Comparison of ENCODE assay signal across 8 cellular contexts in the genomic region with DNA sequence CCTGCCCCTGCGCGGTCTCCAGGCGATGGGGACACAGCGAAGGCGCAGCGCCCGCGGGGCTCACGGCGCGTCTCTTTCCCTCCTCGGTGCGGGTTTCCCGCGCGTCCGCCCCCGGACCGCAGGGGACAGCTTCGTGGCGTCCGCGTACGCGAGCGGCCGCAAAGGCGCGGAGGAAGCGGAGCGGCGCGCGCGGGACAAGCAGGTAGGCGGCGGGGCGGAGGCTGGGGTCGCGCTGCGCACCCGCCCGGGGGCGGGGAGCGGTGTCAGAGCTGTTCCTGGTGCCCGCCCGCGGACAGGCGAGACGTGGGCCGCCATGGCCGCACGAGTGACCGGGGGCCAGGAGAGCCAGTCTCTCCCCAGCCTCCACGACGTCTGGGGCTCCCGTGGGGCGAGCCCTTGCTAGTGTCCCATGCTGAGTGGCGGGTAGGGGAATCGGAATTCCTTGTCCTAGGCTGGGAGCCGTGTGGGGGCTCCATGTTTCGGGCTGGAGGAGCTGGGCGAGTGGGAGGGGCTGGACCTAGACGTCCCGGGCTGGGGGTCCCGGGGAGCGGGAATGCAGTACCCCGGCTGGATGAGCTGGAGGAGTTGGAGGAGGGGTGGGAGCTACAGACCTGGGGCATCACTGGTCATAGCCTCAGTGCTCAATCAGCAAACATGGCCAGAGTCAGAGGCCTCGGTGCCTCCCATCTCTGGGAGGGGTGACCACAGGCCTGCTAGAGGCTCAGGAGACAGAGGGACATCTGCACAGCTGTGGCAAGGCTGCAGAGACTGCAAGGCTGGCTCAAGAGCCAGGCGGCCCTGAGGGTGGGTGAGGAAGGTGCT. TPM values are rescaled to one million over a fixed set of nuclear protein-coding genes. Genes with fewer than 3 reads are reported as not detected.
DNase-seq lines count a peak whose midpoint lies in the region; ATAC-seq and TF ChIP-seq lines count a peak whose summit lies in the region.
"Had no signal": no experiment of that assay in that cellular context is flagged by ENCODE, and none has a peak within 500 bp of the region (broad histone marks: within the 10 kb centered on the region; RNA-seq: fewer than 3 reads in every experiment).

No MANE protein-coding gene starts in this region.

- H3K27me3 ChIP-seq in HUES48 (ENCODE audit: control insufficient read depth, insufficient read depth, low read length) (peaks cover 54% of the 10 kb centered on the region), iPS DF 6.9 (ENCODE audit: control insufficient read depth, insufficient read depth, low read length) (peaks cover 24% of the 10 kb centered on the region; the same call in 1 of the 2 replicates), sigmoid colon (peaks cover 13 to 36% (median 36%) of the 10 kb centered on the region in 3 donors)

- CTCF ChIA-PET in activated B cell treated with CpG ODN at 0.5 μM for 24 hours (lab: Charles Lee) = interaction anchor here (1.4 kb wide), 1 partner anchor 131 kb away, joined by 10 read pairs; no protein-coding TSS in a partner anchor

- no peak overlapping the region for H3K9ac ChIP-seq in HUES48 (ENCODE audit: low read depth, low read length)

- H3K9me3 ChIP-seq in HUES48 (ENCODE audit: control insufficient read depth, insufficient read depth, low read length) (no peaks in the 10 kb centered on the region), iPS DF 6.9 (ENCODE audit: control insufficient read depth, insufficient read depth, low read length) (no peaks in the 10 kb centered on the region), sigmoid colon (no peaks in the 10 kb centered on the region)
- H3K9me3 ChIP-seq: neutrophil had no signal

- peaks cover 7% of the 10 kb centered on the region for H3K4me1 ChIP-seq in HUES48 (ENCODE audit: control insufficient read depth, insufficient read depth, low read length)
- no peaks in the 10 kb centered on the region; the same call in 1 of the 2 replicates for H3K4me1 ChIP-seq in iPS DF 6.9 (ENCODE audit: control insufficient read depth, insufficient read depth, low read length)
- peaks cover 0 to 38% (median 31%) of the 10 kb centered on the region in 4 donors for H3K4me1 ChIP-seq in sigmoid colon

- H3K27ac ChIP-seq in HUES48 (ENCODE audit: low read depth, low read length) (no peak overlapping the region), iPS DF 6.9 (ENCODE audit: low read length) (no peak overlapping the region), sigmoid colon (peak overlapping the region in 1 of 4 donors; percentile 32)
- H3K27ac ChIP-seq: neutrophil had no signal

- H3K36me3 ChIP-seq in HUES48 (ENCODE audit: control insufficient read depth, insufficient read depth, low read length) (no peaks in the 10 kb centered on the region), iPS DF 6.9 (ENCODE audit: control insufficient read depth, insufficient read depth, low read length) (no peaks in the 10 kb centered on the region; the same call in 1 of the 2 replicates), sigmoid colon (no peaks in the 10 kb centered on the region)
- H3K36me3 ChIP-seq: neutrophil had no signal

- no peaks in the 10 kb centered on the region for H3K9me3 Mint-ChIP-seq in activated B cell treated with CpG ODN at 0.5 μM for 24 hours

- peak overlapping the region; percentile 38 for H3K4me3 Mint-ChIP-seq in activated B cell treated with CpG ODN at 0.5 μM for 24 hours

- ATAC-seq in activated B cell treated with CpG ODN at 0.5 μM for 24 hours (ENCODE audit: low read depth) = no peak
- no peak for ATAC-seq in GM18505 (IDR thresholded peaks at IDR 0.05; ENCODE audit: unreplicated experiment)

- peaks cover 13% of the 10 kb centered on the region for H3K4me1 Mint-ChIP-seq in activated B cell treated with CpG ODN at 0.5 μM for 24 hours

- intact Hi-C loops in activated B cell treated with CpG ODN at 0.5 μM for 24 hours (cut with micrococcal nuclease) (loop anchor here (10.0 kb wide), 1 partner anchor 635 kb away; no protein-coding TSS in a partner anchor), sigmoid colon (cut with DNase I) (loop anchor here (5.0 to 10.0 kb wide), 2 partner anchors 105 to 133 kb away; a partner anchor contains a TSS)

- peaks cover 46% of the 10 kb centered on the region for H3K27me3 Mint-ChIP-seq in activated B cell treated with CpG ODN at 0.5 μM for 24 hours

- TF ChIP-seq EP300 in sigmoid colon (IDR thresholded peaks at IDR 0.05) = no peak

- no peak for TF ChIP-seq CTCF in activated B cell treated with CpG ODN at 0.5 μM for 24 hours (IDR thresholded peaks at IDR 0.05)
- TF ChIP-seq CTCF in sigmoid colon (IDR thresholded peaks at IDR 0.05) = no peak

- H3K36me3 Mint-ChIP-seq in activated B cell treated with CpG ODN at 0.5 μM for 24 hours (ENCODE audit: low read depth) = no peaks in the 10 kb centered on the region

- DNase-seq in activated B cell treated with CpG ODN at 0.5 μM for 24 hours (peak; percentile 15), iPS DF 6.9 (ENCODE audit: low read depth, low spot score) (no peak), sigmoid colon (peak; percentile 61), RKO (ENCODE audit: low spot score) (no peak), SK-N-DZ (ENCODE audit: low spot score) (no peak)

- H3K4me3 ChIP-seq in HUES48 (ENCODE audit: low read depth, low read length) = peak overlapping the region; percentile 53
- H3K4me3 ChIP-seq in iPS DF 6.9 (ENCODE audit: low read length) = peak overlapping the region; percentile 37; the same call in 1 of the 2 replicates
- H3K4me3 ChIP-seq in sigmoid colon = peak overlapping the region; percentile 34 to 62 (median 52)

- POLR2A ChIA-PET in activated B cell treated with CpG ODN at 0.5 μM for 24 hours (lab: Charles Lee) = no interaction called here

- no peak for TF ChIP-seq POLR2A in sigmoid colon (IDR thresholded peaks at IDR 0.05)
- TF ChIP-seq POLR2A in GM18505 (IDR thresholded peaks at IDR 0.05; ENCODE audit: borderline replicate concordance, extremely low read depth, insufficient read depth, insufficient read length) = no peak

- WGBS in iPS DF 6.9 (ENCODE audit: insufficient coverage, insufficient read length) = no CpG with 5 or more reads among the region's 70 CpGs
- WGBS in sigmoid colon, 2 donors = 8 to 11% methylated on average over 70 of the region's 70 CpGs

- H3K27ac Mint-ChIP-seq in activated B cell treated with CpG ODN at 0.5 μM for 24 hours = no peak overlapping the region

RNA-seq across cellular contexts. Expression of a gene that starts 1.0 kb away (rescaled TPM):
- total RNA-seq in activated B cell treated with CpG ODN at 0.5 μM for 24 hours (0.16 and 1.1 TPM in 2 replicates), sigmoid colon (1 to 10 TPM in 3 of 4 donors, under 1 TPM in 1; 0.71 to 4.4 (median 2.0) TPM)
- 1 to 10 TPM in 2 of 3 donors, under 1 TPM in 1; 0.60 to 4.0 (median 1.8) TPM for polyA plus RNA-seq in sigmoid colon
- polyA plus RNA-seq in SK-N-DZ (2014; cell fraction: cytosol; rRNA removed) = not detected in 2 replicates
- polyA plus RNA-seq in SK-N-DZ (2014; cell fraction: nucleus; rRNA removed) = 0.24 and 0.30 TPM in 2 replicates

Comparison
In these comparisons a context has a peak if more than half of its experiments do, and no peak if none do; other contexts are left out.
1. DNase-seq: peak in activated B cell treated with CpG ODN at 0.5 μM for 24 hours (single experiment) and sigmoid colon (single experiment); none in iPS DF 6.9 (single experiment), RKO (single experiment) and SK-N-DZ (single experiment).
2. Peak in every context shown above with its lines, with median percentiles within 50 percentile points of each other: H3K4me3 ChIP-seq.